Comparison of ENCODE assay signal across 9 cellular contexts in genomic region chr10:73644015-73644743, GRCh38. TPM values are rescaled to one million over a fixed set of nuclear protein-coding genes. Genes with fewer than 3 reads are reported as not detected.
A peak's percentile ranks its signal among the peaks of the same experiment; 100 is the strongest.
DNase-seq lines count a peak whose midpoint lies in the region; ATAC-seq lines count a peak whose summit lies in the region.
"Had no signal": no experiment of that assay in that cellular context is flagged by ENCODE, and none has a peak within 500 bp of the region (broad histone marks: within the 10 kb centered on the region; RNA-seq: fewer than 3 reads in every experiment).

No MANE protein-coding gene starts in this region.

- peaks cover 19% of the 10 kb centered on the region for H3K27me3 Mint-ChIP-seq in stimulated activated naive CD8-positive, alpha-beta T cell treated with anti-CD3 and anti-CD28 coated beads, Interleukin-15, amount 100 ng/mL, for 72 hours

- DNase-seq in COLO668 (lab: John Stamatoyannopoulos, UW; ENCODE audit: unreplicated experiment) (peak; percentile 25), HCEC 1CT (peak; percentile 67), NCI-H460 (ENCODE audit: extremely low read depth, low read depth) (peak; percentile 71), ecto neural progenitor cell (ENCODE audit: low spot score) (peak; percentile 72), lung microvascular endothelial cell (ENCODE audit: low read depth in 2 of 2) (peak; percentile 70 to 72)
- DNase-seq in activated CD4-positive, alpha-beta T cell treated with anti-CD3 and anti-CD28 coated beads, Interleukin-2, amount 50 U/mL, for 1 hour, result peak; percentile 52
- peak; percentile 48 to 50 for DNase-seq in stimulated activated naive CD8-positive, alpha-beta T cell treated with anti-CD3 and anti-CD28 coated beads, Interleukin-15, amount 100 ng/mL, for 72 hours

- H3K4me3 Mint-ChIP-seq in stimulated activated naive CD8-positive, alpha-beta T cell treated with anti-CD3 and anti-CD28 coated beads, Interleukin-15, amount 100 ng/mL, for 72 hours, result no peak overlapping the region

- H3K9me3 Mint-ChIP-seq in stimulated activated naive CD8-positive, alpha-beta T cell treated with anti-CD3 and anti-CD28 coated beads, Interleukin-15, amount 100 ng/mL, for 72 hours, result no peaks in the 10 kb centered on the region

- ATAC-seq in stimulated activated naive CD8-positive, alpha-beta T cell treated with anti-CD3 and anti-CD28 coated beads, Interleukin-15, amount 100 ng/mL, for 72 hours, result peak; percentile 68
- no peak for ATAC-seq in HG03108 (IDR thresholded peaks at IDR 0.05; ENCODE audit: unreplicated experiment)

- peaks cover 21% of the 10 kb centered on the region for H3K4me1 Mint-ChIP-seq in stimulated activated naive CD8-positive, alpha-beta T cell treated with anti-CD3 and anti-CD28 coated beads, Interleukin-15, amount 100 ng/mL, for 72 hours

- no peak overlapping the region for H3K27ac Mint-ChIP-seq in stimulated activated naive CD8-positive, alpha-beta T cell treated with anti-CD3 and anti-CD28 coated beads, Interleukin-15, amount 100 ng/mL, for 72 hours

RNA-seq across cellular contexts. Expression of gene MYOZ1, which starts 2.9 kb away (rescaled TPM):
- total RNA-seq in NCI-H460 (2014; rRNA removed; shearing (Covaris generic)), result not detected in 2 replicates
- polyA plus RNA-seq in NCI-H460 (2014; cell fraction: nucleus; rRNA removed), result not detected in 2 replicates
- total RNA-seq in lung microvascular endothelial cell, result not detected in 2 replicates
- total RNA-seq: T-helper 1 cell treated with Interleukin-12 subunit alpha and Interleukin-12 subunit beta and Interleukin-4 antibody, amounts not matched to agents 30 ng/mL and 1 ng/mL, for 36 hours had no signal

RNA-seq across cellular contexts. Expression of gene SYNPO2L, which starts 11.7 kb away (rescaled TPM):
- not detected in 2 replicates for total RNA-seq in NCI-H460 (2014; rRNA removed; shearing (Covaris generic))
- not detected in 2 replicates for polyA plus RNA-seq in NCI-H460 (2014; cell fraction: nucleus; rRNA removed)
- total RNA-seq in lung microvascular endothelial cell, result not detected in 2 replicates

RNA-seq across cellular contexts. Expression of gene USP54, which starts 53.0 kb away (rescaled TPM):
- 15.3 and 16.4 TPM in 2 replicates for total RNA-seq in NCI-H460 (2014; rRNA removed; shearing (Covaris generic))
- polyA plus RNA-seq in NCI-H460 (2014; cell fraction: nucleus; rRNA removed), result 12.3 and 13.9 TPM in 2 replicates
- 3.4 and 7.2 TPM in 2 replicates for total RNA-seq in lung microvascular endothelial cell

RNA-seq across cellular contexts. Expression of gene AGAP5, which starts 53.7 kb away (rescaled TPM):
- total RNA-seq in NCI-H460 (2014; rRNA removed; shearing (Covaris generic)), result 5.2 TPM in 2 replicates
- 22.7 and 31.4 TPM in 2 replicates for polyA plus RNA-seq in NCI-H460 (2014; cell fraction: nucleus; rRNA removed)
- 0.87 and 1.8 TPM in 2 replicates for total RNA-seq in lung microvascular endothelial cell
